ENCODE assay signal across 17 cellular contexts in the genomic region with DNA sequence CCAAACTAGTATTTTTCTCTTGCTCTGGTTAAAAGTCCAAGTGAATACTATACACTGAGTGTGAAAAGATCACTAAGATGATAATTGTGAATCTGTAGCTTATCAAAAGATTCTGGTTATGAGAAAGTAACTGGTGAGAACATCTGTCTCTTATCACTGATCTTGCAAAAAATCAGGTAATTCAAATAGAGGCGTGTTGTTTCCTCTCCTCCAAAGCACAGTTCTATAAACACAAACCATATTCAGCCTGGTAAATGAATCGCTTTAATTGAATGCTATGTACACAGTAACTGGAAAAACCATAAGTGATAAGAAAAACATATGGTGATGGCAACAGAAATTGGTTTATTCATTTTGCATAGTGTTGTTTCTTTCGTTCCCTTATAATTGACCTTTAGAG.
DNase-seq lines count a peak whose midpoint lies in the region; ATAC-seq and FAIRE-seq lines count a peak whose summit lies in the region.
"Had no signal": no experiment of that assay in that cellular context is flagged by ENCODE, and none has a peak within 500 bp of the region (broad histone marks: within the 10 kb centered on the region; RNA-seq: fewer than 3 reads in every experiment).

No MANE protein-coding gene starts in this region.

- ATAC-seq in HG02870 (IDR thresholded peaks at IDR 0.05; ENCODE audit: unreplicated experiment): no peak
- ATAC-seq: esophagus mucosa; gastroesophageal sphincter; naive thymus-derived CD8-positive, alpha-beta T cell; right lobe of liver; stimulated activated effector memory CD8-positive, alpha-beta T cell treated with anti-CD3 and anti-CD28 coated beads, Interleukin-12 subunit alpha, Interleukin-12 subunit beta, amount 100 ng/mL, for 72 hours had no signal

- peak; percentile 60 for DNase-seq in DMS53 (lab: John Stamatoyannopoulos, UW)
- peak; percentile 97 for DNase-seq in NCI-H1417 treated with DMSO at 0.1 percent for 48 hours (lab: John Stamatoyannopoulos, UW)
- peak; percentile 99 for DNase-seq in NCI-H748 treated with DMSO at 0.1 percent for 48 hours (lab: John Stamatoyannopoulos, UW)
- no peak for DNase-seq in ureter (ENCODE audit: low spot score)
- no peak for DNase-seq in DMS79 (lab: John Stamatoyannopoulos, UW)
- DNase-seq: activated CD4-positive, alpha-beta T cell treated with anti-CD3 and anti-CD28 coated beads for 48 hours; activated CD8-positive, alpha-beta memory T cell treated with anti-CD3 and anti-CD28 coated beads, Interleukin-2, amount 50 U/mL, for 48 hours; activated gamma-delta T cell; kidney glomerular epithelial cell; naive thymus-derived CD8-positive, alpha-beta T cell; right lobe of liver had no signal

- peak; percentile 94 for FAIRE-seq in islet of Langerhans (lab: Jason Lieb, UNC)
- FAIRE-seq: H1 had no signal

Comparison
In these comparisons a context has a peak if more than half of its experiments do, and no peak if none do; other contexts are left out.
1. DNase-seq: peak in DMS53 (single experiment), NCI-H1417 treated with DMSO at 0.1 percent for 48 hours (single experiment) and NCI-H748 treated with DMSO at 0.1 percent for 48 hours (single experiment); none in ureter (single experiment) and DMS79 (single experiment).